ENCODE assay signal across 1 cellular context in genomic region chr10:102611514-102612095, GRCh38.
TF ChIP-seq lines count a peak whose summit lies in the region.

No MANE protein-coding gene starts in this region.

TF ChIP-seq in GM23338, 12 proteins besides CTCF, POLR2A, EP300 and RAD21 (continued from another document):
- TF ChIP-seq ZNF462 (CRISPR knock-in tag; IDR thresholded peaks at IDR 0.05) (no peak), ZNF331 (CRISPR knock-in tag; IDR thresholded peaks at IDR 0.05; ENCODE audit: low read depth) (no peak), ETS1 (IDR thresholded peaks at IDR 0.05) (no peak), EZH2phosphoT487 (IDR thresholded peaks at IDR 0.05; ENCODE audit: unreplicated experiment) (no peak), JUNB (IDR thresholded peaks at IDR 0.05; ENCODE audit: unreplicated experiment) (no peak), POLR2AphosphoS5 (IDR thresholded peaks at IDR 0.05; ENCODE audit: low read depth) (no peak), REST (IDR thresholded peaks at IDR 0.05; ENCODE audit: unreplicated experiment) (no peak), STAT1 (IDR thresholded peaks at IDR 0.05; ENCODE audit: unreplicated experiment) (no peak), CREB1 (CRISPR knock-in tag; IDR thresholded peaks at IDR 0.05; ENCODE audit: low read depth) (no peak), NANOG (IDR thresholded peaks at IDR 0.05; ENCODE audit: borderline replicate concordance) (no peak)
